Comparison of ENCODE assay signal across 1 cellular context in genomic region chr19:8526345-8527062, GRCh38.
A peak's percentile ranks its signal among the peaks of the same experiment; 100 is the strongest.
TF ChIP-seq lines count a peak whose summit lies in the region.

No MANE protein-coding gene starts in this region.

TF ChIP-seq in K562, 482 proteins besides CTCF, POLR2A, EP300 and RAD21 (continues in another document):
- TF ChIP-seq POLR2G (IDR thresholded peaks at IDR 0.05; ENCODE audit: low read depth, low read length) (peak; percentile 74), POLR2AphosphoS5 (IDR thresholded peaks at IDR 0.05; ENCODE audit: control insufficient read depth, insufficient read depth, low read depth, low read length) (peak; percentile 4; the same call in 1 of the 2 replicates), LCOR (CRISPR knock-in tag; IDR thresholded peaks at IDR 0.05) (no peak), RBFOX2 (IDR thresholded peaks at IDR 0.05; ENCODE audit: low read depth, low read length) (peak; percentile 59), VEZF1 (CRISPR knock-in tag; IDR thresholded peaks at IDR 0.05) (peak; percentile 52; the same call in 1 of the 2 replicates), SUPT5H (IDR thresholded peaks at IDR 0.05) (0 out of 2 replicates have a peak, but pooled peaks have one; percentile 53), ZEB2 (IDR thresholded peaks at IDR 0.05) (peak; percentile 86), ZBTB40 (IDR thresholded peaks at IDR 0.05) (no peak), ZBTB40 (CRISPR knock-in tag; IDR thresholded peaks at IDR 0.05) (no peak), GABPA (tag; conservative IDR thresholded peaks at IDR 0.05; ENCODE audit: low read depth) (no peak), ZNF280B (CRISPR knock-in tag; IDR thresholded peaks at IDR 0.05) (no peak), CEBPB (tag; IDR thresholded peaks at IDR 0.05) (peak; percentile 2; the same call in 1 of the 2 replicates), EGR1 (conservative IDR thresholded peaks at IDR 0.05) (peak; percentile 95), RBM17 (IDR thresholded peaks at IDR 0.05; ENCODE audit: borderline replicate concordance, low read depth, low read length) (no peak), E2F6 (IDR thresholded peaks at IDR 0.05; ENCODE audit: borderline replicate concordance in 1 of 2, extremely low read depth in 1 of 2, insufficient read depth in 1 of 2, insufficient read length in 1 of 2, low read depth in 1 of 2, low read length in 1 of 2, poor library complexity in 1 of 2, severe bottlenecking in 1 of 2) (peak; percentile 34 to 40), PML (IDR thresholded peaks at IDR 0.05; ENCODE audit: low read length) (no peak), CTBP1 (IDR thresholded peaks at IDR 0.05; ENCODE audit: borderline replicate concordance) (0 out of 2 replicates have a peak, but pooled peaks have one; percentile 21), NEUROD1 (IDR thresholded peaks at IDR 0.05; ENCODE audit: borderline replicate concordance, low read depth, low read length, partially characterized antibody) (peak; percentile 32), MGA (IDR thresholded peaks at IDR 0.05) (peak; percentile 39; the same call in 1 of the 2 replicates), NR2C2 (CRISPR knock-in tag; IDR thresholded peaks at IDR 0.05) (no peak), NR2C2 (tag; IDR thresholded peaks at IDR 0.05) (0 out of 2 replicates have a peak, but pooled peaks have one; percentile 7), PRMT5 (CRISPR knock-in tag; IDR thresholded peaks at IDR 0.05) (no peak), DPF2 (IDR thresholded peaks at IDR 0.05) (0 out of 2 replicates have a peak, but pooled peaks have one; percentile 13), NRF1 (conservative IDR thresholded peaks at IDR 0.05 in 1 of 2, IDR thresholded peaks at IDR 0.05 in 1 of 2) (peak; percentile 91 to 92), ZNF175 (CRISPR knock-in tag; IDR thresholded peaks at IDR 0.05; ENCODE audit: low read depth) (no peak), KDM5B (IDR thresholded peaks at IDR 0.05; ENCODE audit: insufficient replicate concordance, low read depth, low read length) (peak; percentile 54), PHF8 (IDR thresholded peaks at IDR 0.05; ENCODE audit: borderline replicate concordance, low read length) (peak; percentile 70; the same call in 1 of the 2 replicates), ZNF644 (tag; IDR thresholded peaks at IDR 0.05; ENCODE audit: low read depth) (no peak), HDAC1 (IDR thresholded peaks at IDR 0.05) (0 out of 4 replicates have a peak, but pooled peaks of 1 of the 2 experiments have one; percentile 3), CHD1 (IDR thresholded peaks at IDR 0.05; ENCODE audit: low read length) (peak; percentile 15), NCOA6 (IDR thresholded peaks at IDR 0.05) (no peak), ZNF589 (CRISPR knock-in tag; IDR thresholded peaks at IDR 0.05; ENCODE audit: low read depth) (no peak), ZBTB7A (IDR thresholded peaks at IDR 0.05; ENCODE audit: borderline replicate concordance, control insufficient read depth, low read depth, low read length) (0 out of 2 replicates have a peak, but pooled peaks have one; percentile 17), MAZ (CRISPR knock-in tag; conservative IDR thresholded peaks at IDR 0.05 in 1 of 2, IDR thresholded peaks at IDR 0.05 in 1 of 2) (0 out of 4 replicates have a peak, but pooled peaks of 1 of the 2 experiments have one; percentile 44), ZBTB17 (CRISPR knock-in tag; IDR thresholded peaks at IDR 0.05) (no peak)
